In the genomic region with DNA sequence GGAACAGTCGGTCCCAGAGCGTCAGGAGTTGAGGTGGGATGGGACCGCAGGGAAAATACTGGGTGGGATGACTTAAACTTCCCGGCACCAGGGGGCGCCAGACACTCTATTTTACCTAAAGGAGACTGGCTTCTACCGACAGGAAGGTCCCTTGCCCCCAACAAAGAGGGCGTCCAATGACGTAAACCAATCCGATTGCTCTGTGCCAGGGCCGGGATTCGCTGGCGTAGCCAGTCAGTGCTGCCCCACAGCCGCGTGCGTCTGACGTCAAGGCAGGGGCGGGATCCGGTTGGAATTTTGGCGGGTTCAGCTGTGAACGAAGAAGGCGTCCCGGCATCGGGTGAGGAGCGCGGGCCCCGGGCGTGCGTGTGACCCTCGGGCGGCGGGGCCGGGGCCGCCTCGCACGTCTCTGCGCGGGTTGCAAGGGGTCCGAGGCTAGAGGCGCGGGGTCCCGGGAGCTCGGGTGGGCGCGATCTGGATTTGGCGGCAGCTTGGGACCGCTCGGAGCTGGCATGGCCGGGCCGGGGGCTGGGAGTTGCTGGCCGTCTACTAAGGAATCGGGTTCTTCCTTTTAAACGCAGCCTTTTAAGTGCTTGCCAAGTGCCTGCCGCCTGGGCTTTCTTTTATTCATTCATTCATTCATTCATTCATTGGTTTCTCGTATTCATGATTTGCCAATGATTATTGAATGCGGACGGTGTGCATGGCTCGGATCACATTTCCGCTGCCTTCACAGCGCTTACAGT, we compare ENCODE assay signal across 1 cellular context.
TF ChIP-seq lines count a peak whose summit lies in the region.

MCM10 (plus strand) TSS at position 292 of the 746 bp plus-strand sequence. CDS start 2,645 bp downstream, outside the sequence.

TF ChIP-seq in SK-N-SH, 30 proteins besides CTCF, POLR2A, EP300 and RAD21 (continued from another document):
- TF ChIP-seq ZBTB33 (IDR thresholded peaks at IDR 0.05; ENCODE audit: borderline replicate concordance, low read depth) (no peak), USF2 (IDR thresholded peaks at IDR 0.05; ENCODE audit: borderline replicate concordance, low read depth, low read length) (no peak), FOSL2 (IDR thresholded peaks at IDR 0.05; ENCODE audit: borderline replicate concordance, low read depth) (no peak), NRF1 (IDR thresholded peaks at IDR 0.05; ENCODE audit: low read depth, low read length) (no peak; the same call in 1 of the 2 replicates), FOXM1 (IDR thresholded peaks at IDR 0.05; ENCODE audit: low read depth) (no peak), ELF1 (IDR thresholded peaks at IDR 0.05) (peak; percentile 53; the same call in 1 of the 2 replicates), YY1 (IDR thresholded peaks at IDR 0.05; ENCODE audit: low read depth) (peak; percentile 97)
- TF ChIP-seq, protein P1, sequence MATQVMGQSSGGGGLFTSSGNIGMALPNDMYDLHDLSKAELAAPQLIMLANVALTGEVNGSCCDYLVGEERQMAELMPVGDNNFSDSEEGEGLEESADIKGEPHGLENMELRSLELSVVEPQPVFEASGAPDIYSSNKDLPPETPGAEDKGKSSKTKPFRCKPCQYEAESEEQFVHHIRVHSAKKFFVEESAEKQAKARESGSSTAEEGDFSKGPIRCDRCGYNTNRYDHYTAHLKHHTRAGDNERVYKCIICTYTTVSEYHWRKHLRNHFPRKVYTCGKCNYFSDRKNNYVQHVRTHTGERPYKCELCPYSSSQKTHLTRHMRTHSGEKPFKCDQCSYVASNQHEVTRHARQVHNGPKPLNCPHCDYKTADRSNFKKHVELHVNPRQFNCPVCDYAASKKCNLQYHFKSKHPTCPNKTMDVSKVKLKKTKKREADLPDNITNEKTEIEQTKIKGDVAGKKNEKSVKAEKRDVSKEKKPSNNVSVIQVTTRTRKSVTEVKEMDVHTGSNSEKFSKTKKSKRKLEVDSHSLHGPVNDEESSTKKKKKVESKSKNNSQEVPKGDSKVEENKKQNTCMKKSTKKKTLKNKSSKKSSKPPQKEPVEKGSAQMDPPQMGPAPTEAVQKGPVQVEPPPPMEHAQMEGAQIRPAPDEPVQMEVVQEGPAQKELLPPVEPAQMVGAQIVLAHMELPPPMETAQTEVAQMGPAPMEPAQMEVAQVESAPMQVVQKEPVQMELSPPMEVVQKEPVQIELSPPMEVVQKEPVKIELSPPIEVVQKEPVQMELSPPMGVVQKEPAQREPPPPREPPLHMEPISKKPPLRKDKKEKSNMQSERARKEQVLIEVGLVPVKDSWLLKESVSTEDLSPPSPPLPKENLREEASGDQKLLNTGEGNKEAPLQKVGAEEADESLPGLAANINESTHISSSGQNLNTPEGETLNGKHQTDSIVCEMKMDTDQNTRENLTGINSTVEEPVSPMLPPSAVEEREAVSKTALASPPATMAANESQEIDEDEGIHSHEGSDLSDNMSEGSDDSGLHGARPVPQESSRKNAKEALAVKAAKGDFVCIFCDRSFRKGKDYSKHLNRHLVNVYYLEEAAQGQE (IDR thresholded peaks at IDR 0.05; ENCODE audit: low read depth, low read length), result no peak
TF ChIP-seq in SK-N-SH: peak in this region for 13.
